ENCODE assay signal across 1 cellular context in the genomic region with DNA sequence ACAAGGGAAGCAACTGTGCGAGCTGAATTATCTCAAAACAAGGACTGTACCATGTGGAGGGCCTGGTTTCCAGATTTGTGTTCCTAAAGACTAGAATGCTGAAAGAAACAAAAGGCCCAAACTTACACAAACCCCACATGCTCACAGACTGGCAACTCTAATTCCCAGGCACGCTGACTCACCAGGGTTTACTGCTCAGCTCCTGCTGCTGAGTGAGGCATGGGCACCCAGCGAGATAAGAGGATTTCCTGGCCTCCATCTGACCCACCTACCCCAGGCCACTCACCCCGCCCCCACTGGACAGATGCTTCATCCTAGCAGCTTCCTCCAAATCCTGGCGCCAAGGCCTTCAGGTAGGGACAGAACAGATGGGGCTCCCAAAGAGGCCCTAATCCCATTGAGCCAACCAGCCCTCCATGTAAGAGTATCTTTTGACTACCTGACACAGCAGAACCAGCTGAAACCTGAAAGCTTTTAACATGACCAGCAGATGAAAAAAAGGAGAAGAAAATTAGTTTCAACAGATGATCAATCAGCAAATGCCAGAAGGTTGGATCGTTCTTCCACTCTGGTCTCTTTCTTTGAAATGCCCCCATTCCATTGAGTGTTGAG.
TF ChIP-seq lines count a peak whose summit lies in the region.

No MANE protein-coding gene starts in this region.

TF ChIP-seq in GM12878, 131 proteins besides CTCF, POLR2A, EP300 and RAD21:
- TF ChIP-seq, protein P1, sequence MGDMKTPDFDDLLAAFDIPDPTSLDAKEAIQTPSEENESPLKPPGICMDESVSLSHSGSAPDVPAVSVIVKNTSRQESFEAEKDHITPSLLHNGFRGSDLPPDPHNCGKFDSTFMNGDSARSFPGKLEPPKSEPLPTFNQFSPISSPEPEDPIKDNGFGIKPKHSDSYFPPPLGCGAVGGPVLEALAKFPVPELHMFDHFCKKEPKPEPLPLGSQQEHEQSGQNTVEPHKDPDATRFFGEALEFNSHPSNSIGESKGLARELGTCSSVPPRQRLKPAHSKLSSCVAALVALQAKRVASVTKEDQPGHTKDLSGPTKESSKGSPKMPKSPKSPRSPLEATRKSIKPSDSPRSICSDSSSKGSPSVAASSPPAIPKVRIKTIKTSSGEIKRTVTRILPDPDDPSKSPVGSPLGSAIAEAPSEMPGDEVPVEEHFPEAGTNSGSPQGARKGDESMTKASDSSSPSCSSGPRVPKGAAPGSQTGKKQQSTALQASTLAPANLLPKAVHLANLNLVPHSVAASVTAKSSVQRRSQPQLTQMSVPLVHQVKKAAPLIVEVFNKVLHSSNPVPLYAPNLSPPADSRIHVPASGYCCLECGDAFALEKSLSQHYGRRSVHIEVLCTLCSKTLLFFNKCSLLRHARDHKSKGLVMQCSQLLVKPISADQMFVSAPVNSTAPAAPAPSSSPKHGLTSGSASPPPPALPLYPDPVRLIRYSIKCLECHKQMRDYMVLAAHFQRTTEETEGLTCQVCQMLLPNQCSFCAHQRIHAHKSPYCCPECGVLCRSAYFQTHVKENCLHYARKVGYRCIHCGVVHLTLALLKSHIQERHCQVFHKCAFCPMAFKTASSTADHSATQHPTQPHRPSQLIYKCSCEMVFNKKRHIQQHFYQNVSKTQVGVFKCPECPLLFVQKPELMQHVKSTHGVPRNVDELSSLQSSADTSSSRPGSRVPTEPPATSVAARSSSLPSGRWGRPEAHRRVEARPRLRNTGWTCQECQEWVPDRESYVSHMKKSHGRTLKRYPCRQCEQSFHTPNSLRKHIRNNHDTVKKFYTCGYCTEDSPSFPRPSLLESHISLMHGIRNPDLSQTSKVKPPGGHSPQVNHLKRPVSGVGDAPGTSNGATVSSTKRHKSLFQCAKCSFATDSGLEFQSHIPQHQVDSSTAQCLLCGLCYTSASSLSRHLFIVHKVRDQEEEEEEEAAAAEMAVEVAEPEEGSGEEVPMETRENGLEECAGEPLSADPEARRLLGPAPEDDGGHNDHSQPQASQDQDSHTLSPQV (IDR thresholded peaks at IDR 0.05), result no peak
- TF ChIP-seq POLR2AphosphoS5 (IDR thresholded peaks at IDR 0.05; ENCODE audit: low read length), result peak; percentile 38; the same call in 1 of the 2 replicates
